1 cellular context compared by ENCODE assay signal in genomic region chr4:26307027-26307426, GRCh38.
TF ChIP-seq lines count a peak whose summit lies in the region.

No MANE protein-coding gene starts in this region.

TF ChIP-seq in IMR-90, 13 proteins besides CTCF, POLR2A, EP300 and RAD21:
- no peak for TF ChIP-seq SMC3 (IDR thresholded peaks at IDR 0.05; ENCODE audit: low read depth, low read length)
- no peak for TF ChIP-seq MAFK (IDR thresholded peaks at IDR 0.05; ENCODE audit: low read depth, low read length)
